Comparison of ENCODE assay signal across 8 cellular contexts in genomic region chr2:197434541-197435513, GRCh38. TPM values are rescaled to one million over a fixed set of nuclear protein-coding genes. Genes with fewer than 3 reads are reported as not detected.
DNase-seq lines count a peak whose midpoint lies in the region; ATAC-seq and TF ChIP-seq lines count a peak whose summit lies in the region.

A gene with protein sequence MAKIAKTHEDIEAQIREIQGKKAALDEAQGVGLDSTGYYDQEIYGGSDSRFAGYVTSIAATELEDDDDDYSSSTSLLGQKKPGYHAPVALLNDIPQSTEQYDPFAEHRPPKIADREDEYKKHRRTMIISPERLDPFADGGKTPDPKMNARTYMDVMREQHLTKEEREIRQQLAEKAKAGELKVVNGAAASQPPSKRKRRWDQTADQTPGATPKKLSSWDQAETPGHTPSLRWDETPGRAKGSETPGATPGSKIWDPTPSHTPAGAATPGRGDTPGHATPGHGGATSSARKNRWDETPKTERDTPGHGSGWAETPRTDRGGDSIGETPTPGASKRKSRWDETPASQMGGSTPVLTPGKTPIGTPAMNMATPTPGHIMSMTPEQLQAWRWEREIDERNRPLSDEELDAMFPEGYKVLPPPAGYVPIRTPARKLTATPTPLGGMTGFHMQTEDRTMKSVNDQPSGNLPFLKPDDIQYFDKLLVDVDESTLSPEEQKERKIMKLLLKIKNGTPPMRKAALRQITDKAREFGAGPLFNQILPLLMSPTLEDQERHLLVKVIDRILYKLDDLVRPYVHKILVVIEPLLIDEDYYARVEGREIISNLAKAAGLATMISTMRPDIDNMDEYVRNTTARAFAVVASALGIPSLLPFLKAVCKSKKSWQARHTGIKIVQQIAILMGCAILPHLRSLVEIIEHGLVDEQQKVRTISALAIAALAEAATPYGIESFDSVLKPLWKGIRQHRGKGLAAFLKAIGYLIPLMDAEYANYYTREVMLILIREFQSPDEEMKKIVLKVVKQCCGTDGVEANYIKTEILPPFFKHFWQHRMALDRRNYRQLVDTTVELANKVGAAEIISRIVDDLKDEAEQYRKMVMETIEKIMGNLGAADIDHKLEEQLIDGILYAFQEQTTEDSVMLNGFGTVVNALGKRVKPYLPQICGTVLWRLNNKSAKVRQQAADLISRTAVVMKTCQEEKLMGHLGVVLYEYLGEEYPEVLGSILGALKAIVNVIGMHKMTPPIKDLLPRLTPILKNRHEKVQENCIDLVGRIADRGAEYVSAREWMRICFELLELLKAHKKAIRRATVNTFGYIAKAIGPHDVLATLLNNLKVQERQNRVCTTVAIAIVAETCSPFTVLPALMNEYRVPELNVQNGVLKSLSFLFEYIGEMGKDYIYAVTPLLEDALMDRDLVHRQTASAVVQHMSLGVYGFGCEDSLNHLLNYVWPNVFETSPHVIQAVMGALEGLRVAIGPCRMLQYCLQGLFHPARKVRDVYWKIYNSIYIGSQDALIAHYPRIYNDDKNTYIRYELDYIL (minus strand): TSS chr2:197435028. CDS start chr2:197434999, 29 bp downstream.

- TF ChIP-seq CTCF in RWPE2 (IDR thresholded peaks at IDR 0.05; ENCODE audit: poor library complexity, severe bottlenecking) (no peak), fibroblast of mammary gland (conservative IDR thresholded peaks at IDR 0.05; ENCODE audit: control insufficient read depth, insufficient read depth, low read depth, low read length) (no peak)

- peak within 1 kb of the TSS; percentile 100 for H3K27ac Mint-ChIP-seq in activated T-helper 2 cell treated with anti-CD3 and anti-CD28 coated beads, Interferon-gamma antibody, Interleukin-2, Interleukin-4, amounts not matched to agents 10 μg/mL and 5 μg/mL and 100 μg/mL, durations not matched to agents 14 hours and 24 hours and 36 hours
- peak within 1 kb of the TSS; percentile 100 for H3K27ac Mint-ChIP-seq in naive thymus-derived CD8-positive, alpha-beta T cell

- H3K36me3 Mint-ChIP-seq in activated T-helper 2 cell treated with anti-CD3 and anti-CD28 coated beads, Interferon-gamma antibody, Interleukin-2, Interleukin-4, amounts not matched to agents 10 μg/mL and 5 μg/mL and 100 μg/mL, durations not matched to agents 14 hours and 24 hours and 36 hours (ENCODE audit: low read depth) = peaks cover 24% of the 10 kb centered on the region
- H3K36me3 Mint-ChIP-seq in naive thymus-derived CD8-positive, alpha-beta T cell = peaks cover 0 to 14% (median 0%) of the 10 kb centered on the region in 3 donors

- peak within 1 kb of the TSS; percentile 63 for H3K27ac ChIP-seq in RWPE2 (ENCODE audit: poor library complexity, severe bottlenecking)

- H3K27me3 ChIP-seq in RWPE2 (ENCODE audit: insufficient read depth, poor library complexity, severe bottlenecking) = no peaks in the 10 kb centered on the region

- H3K27me3 Mint-ChIP-seq in activated T-helper 2 cell treated with anti-CD3 and anti-CD28 coated beads, Interferon-gamma antibody, Interleukin-2, Interleukin-4, amounts not matched to agents 10 μg/mL and 5 μg/mL and 100 μg/mL, durations not matched to agents 14 hours and 24 hours and 36 hours (ENCODE audit: low read depth) = no peaks in the 10 kb centered on the region
- H3K27me3 Mint-ChIP-seq in naive thymus-derived CD8-positive, alpha-beta T cell = no peaks in the 10 kb centered on the region

- ATAC-seq in RWPE2 (ENCODE audit: low read depth) = peak; percentile 84
- peak; percentile 92 to 94 for ATAC-seq in naive thymus-derived CD8-positive, alpha-beta T cell

- peaks cover 10% of the 10 kb centered on the region for H3K36me3 ChIP-seq in RWPE2 (ENCODE audit: low read depth)

- H3K4me3 Mint-ChIP-seq in activated T-helper 2 cell treated with anti-CD3 and anti-CD28 coated beads, Interferon-gamma antibody, Interleukin-2, Interleukin-4, amounts not matched to agents 10 μg/mL and 5 μg/mL and 100 μg/mL, durations not matched to agents 14 hours and 24 hours and 36 hours (ENCODE audit: low read depth) = peak within 1 kb of the TSS; percentile 89
- H3K4me3 Mint-ChIP-seq in naive thymus-derived CD8-positive, alpha-beta T cell = peak within 1 kb of the TSS; percentile 92 to 100 (median 99)

- H3K4me3 ChIP-seq in RWPE2 (ENCODE audit: severe bottlenecking) = peak within 1 kb of the TSS; percentile 76
- H3K4me3 ChIP-seq in fibroblast of mammary gland (ENCODE audit: control insufficient read depth, low read depth, low read length) = peak within 1 kb of the TSS; percentile 100

- H3K9me3 Mint-ChIP-seq in activated T-helper 2 cell treated with anti-CD3 and anti-CD28 coated beads, Interferon-gamma antibody, Interleukin-2, Interleukin-4, amounts not matched to agents 10 μg/mL and 5 μg/mL and 100 μg/mL, durations not matched to agents 14 hours and 24 hours and 36 hours = no peaks in the 10 kb centered on the region
- no peaks in the 10 kb centered on the region for H3K9me3 Mint-ChIP-seq in naive thymus-derived CD8-positive, alpha-beta T cell

- DNase-seq in EH (ENCODE audit: low read depth) (peak; percentile 99), H4 (ENCODE audit: low spot score) (peak; percentile 97), LoVo (ENCODE audit: low spot score) (peak; percentile 96), RWPE2 (ENCODE audit: low spot score) (peak; percentile 95), fibroblast of mammary gland (ENCODE audit: low read depth) (peak; percentile 96)
- DNase-seq in activated T-helper 2 cell treated with anti-CD3 and anti-CD28 coated beads, Interferon-gamma antibody, Interleukin-2, Interleukin-4, amounts not matched to agents 10 μg/mL and 5 μg/mL and 100 μg/mL, durations not matched to agents 14 hours and 24 hours and 36 hours (ENCODE audit: low spot score) = peak; percentile 99
- peak; percentile 96 to 99 (median 99) for DNase-seq in naive thymus-derived CD8-positive, alpha-beta T cell
- peak; percentile 97 to 99 (median 98) for DNase-seq in stimulated activated naive CD4-positive, alpha-beta T cell (lab: John Stamatoyannopoulos, UW)

- H3K4me1 ChIP-seq in RWPE2 (ENCODE audit: insufficient read depth, poor library complexity, severe bottlenecking) = peaks cover 7% of the 10 kb centered on the region

- intact Hi-C loops in activated T-helper 2 cell treated with anti-CD3 and anti-CD28 coated beads, Interferon-gamma antibody, Interleukin-2, Interleukin-4, amounts not matched to agents 10 μg/mL and 5 μg/mL and 100 μg/mL, durations not matched to agents 14 hours and 24 hours and 36 hours (cut with micrococcal nuclease) = loop anchor here (1.0 to 10.0 kb wide), 11 partner anchors 18 to 1780 kb away; partner anchors contain the start of genes CCDC150, COQ10B, HSPD1 and MARS2

- POLR2A ChIA-PET in naive thymus-derived CD8-positive, alpha-beta T cell (lab: Charles Lee) = interaction anchor here (0.6 to 9.9 kb wide), 32 partner anchors 9 to 635 kb away, joined by 3 to 187 read pairs (median 3); partner anchors contain the start of genes ANKRD44, COQ10B, GTF3C3 and HSPD1

- no peaks in the 10 kb centered on the region for H3K9me3 ChIP-seq in RWPE2 (ENCODE audit: severe bottlenecking)

- peaks cover 42% of the 10 kb centered on the region for H3K4me1 Mint-ChIP-seq in activated T-helper 2 cell treated with anti-CD3 and anti-CD28 coated beads, Interferon-gamma antibody, Interleukin-2, Interleukin-4, amounts not matched to agents 10 μg/mL and 5 μg/mL and 100 μg/mL, durations not matched to agents 14 hours and 24 hours and 36 hours (ENCODE audit: low read depth)
- H3K4me1 Mint-ChIP-seq in naive thymus-derived CD8-positive, alpha-beta T cell = peaks cover 32 to 57% (median 54%) of the 10 kb centered on the region in 4 donors

RNA-seq across cellular contexts. Expression of the gene that starts here (rescaled TPM):
- 155 and 279 TPM in 2 replicates for total RNA-seq in H4 (2014; rRNA removed; shearing (Covaris generic))
- 284 and 289 TPM in 2 replicates for total RNA-seq in activated T-helper 2 cell treated with anti-CD3 and anti-CD28 coated beads, Interferon-gamma antibody, Interleukin-2, Interleukin-4, amounts not matched to agents 10 μg/mL and 5 μg/mL and 100 μg/mL, durations not matched to agents 14 hours and 24 hours and 36 hours
- total RNA-seq in naive thymus-derived CD8-positive, alpha-beta T cell = 100 to 1,000 TPM; 702 to 768 TPM
- polyA plus RNA-seq in naive thymus-derived CD8-positive, alpha-beta T cell = 100 to 1,000 TPM; 120 to 131 (median 120) TPM

Comparison
In these comparisons a context has a peak if more than half of its experiments do, and no peak if none do; other contexts are left out.
1. Peak in every context shown above with its lines: DNase-seq, ATAC-seq, H3K4me3 ChIP-seq and H3K27ac ChIP-seq.